In genomic region chr16:29848420-29849297, GRCh38 we compare ENCODE assay signal across 1 cellular context.
A peak's percentile ranks its signal among the peaks of the same experiment; 100 is the strongest.
TF ChIP-seq lines count a peak whose summit lies in the region.

No MANE protein-coding gene starts in this region.

TF ChIP-seq in HepG2, 621 proteins besides CTCF, POLR2A, EP300 and RAD21 (continued from another document and continues in another):
- TF ChIP-seq LCORL (IDR thresholded peaks at IDR 0.05) (no peak), LCORL (CRISPR knock-in tag; IDR thresholded peaks at IDR 0.05) (no peak), CBX1 (IDR thresholded peaks at IDR 0.05; ENCODE audit: low read depth) (no peak), U2AF2 (IDR thresholded peaks at IDR 0.05; ENCODE audit: low read depth, low read length) (no peak), SCMH1 (CRISPR knock-in tag; IDR thresholded peaks at IDR 0.05; ENCODE audit: borderline replicate concordance) (no peak), BCL3 (CRISPR knock-in tag; IDR thresholded peaks at IDR 0.05) (no peak), HES4 (CRISPR knock-in tag; IDR thresholded peaks at IDR 0.05; ENCODE audit: borderline replicate concordance) (no peak), FOSL2 (CRISPR knock-in tag; IDR thresholded peaks at IDR 0.05) (peak; percentile 66), TBP (CRISPR knock-in tag; IDR thresholded peaks at IDR 0.05) (no peak), ZNF296 (CRISPR knock-in tag; conservative IDR thresholded peaks at IDR 0.05) (no peak), MXD3 (CRISPR knock-in tag; IDR thresholded peaks at IDR 0.05) (no peak), MEIS2 (CRISPR knock-in tag; IDR thresholded peaks at IDR 0.05) (peak; percentile 35; the same call in 1 of the 2 replicates), HOXA5 (CRISPR knock-in tag; IDR thresholded peaks at IDR 0.05) (0 out of 2 replicates have a peak, but pooled peaks have one; percentile 5), ZNF790 (CRISPR knock-in tag; IDR thresholded peaks at IDR 0.05; ENCODE audit: borderline replicate concordance) (no peak), NFE2L2 (IDR thresholded peaks at IDR 0.05; ENCODE audit: low read length) (no peak), ZBTB4 (CRISPR knock-in tag; IDR thresholded peaks at IDR 0.05; ENCODE audit: borderline replicate concordance) (peak; percentile 71; the same call in 1 of the 2 replicates), IRF9 (CRISPR knock-in tag; IDR thresholded peaks at IDR 0.05; ENCODE audit: borderline replicate concordance) (peak; percentile 50; the same call in 1 of the 2 replicates), FOXK2 (IDR thresholded peaks at IDR 0.05) (no peak), ZFP82 (CRISPR knock-in tag; IDR thresholded peaks at IDR 0.05; ENCODE audit: borderline replicate concordance) (no peak), NFRKB (IDR thresholded peaks at IDR 0.05) (no peak), SNAPC5 (CRISPR knock-in tag; IDR thresholded peaks at IDR 0.05; ENCODE audit: borderline replicate concordance) (no peak), HCFC1 (IDR thresholded peaks at IDR 0.05; ENCODE audit: low read depth, low read length) (no peak), PHF8 (CRISPR knock-in tag; IDR thresholded peaks at IDR 0.05) (peak; percentile 42; the same call in 1 of the 2 replicates), RBM22 (optimal IDR thresholded peaks at IDR 0.05; ENCODE audit: low read length) (no peak), E2F1 (CRISPR knock-in tag; IDR thresholded peaks at IDR 0.05) (no peak), ZNF703 (CRISPR knock-in tag; IDR thresholded peaks at IDR 0.05; ENCODE audit: borderline replicate concordance) (no peak), ZNF800 (CRISPR knock-in tag; IDR thresholded peaks at IDR 0.05) (no peak), STAT5B (CRISPR knock-in tag; IDR thresholded peaks at IDR 0.05) (no peak), BORCS8-MEF2B (CRISPR knock-in tag; IDR thresholded peaks at IDR 0.05) (no peak; the same call in 1 of the 2 replicates), HNF4G (IDR thresholded peaks at IDR 0.05; ENCODE audit: borderline replicate concordance, low read depth, low read length) (no peak), HNF4G (CRISPR knock-in tag; IDR thresholded peaks at IDR 0.05; ENCODE audit: borderline replicate concordance, low read depth) (no peak), ZNF891 (CRISPR knock-in tag; IDR thresholded peaks at IDR 0.05) (0 out of 2 replicates have a peak, but pooled peaks have one; percentile 37), ZNF205 (CRISPR knock-in tag; IDR thresholded peaks at IDR 0.05) (no peak), CHD2 (IDR thresholded peaks at IDR 0.05; ENCODE audit: low read depth, low read length) (no peak), MXI1 (IDR thresholded peaks at IDR 0.05; ENCODE audit: borderline replicate concordance, low read depth, low read length) (no peak; the same call in 2 of the 3 replicates), ZNF839 (CRISPR knock-in tag; IDR thresholded peaks at IDR 0.05; ENCODE audit: borderline replicate concordance) (peak; percentile 88; the same call in 1 of the 2 replicates), FOXA3 (CRISPR knock-in tag; IDR thresholded peaks at IDR 0.05) (0 out of 2 replicates have a peak, but pooled peaks have one; percentile 48), MLLT10 (CRISPR knock-in tag; IDR thresholded peaks at IDR 0.05) (no peak), HDAC2 (CRISPR knock-in tag; IDR thresholded peaks at IDR 0.05) (peak; percentile 42; the same call in 1 of the 2 replicates), SMYD3 (CRISPR knock-in tag; IDR thresholded peaks at IDR 0.05) (no peak), MLXIP (CRISPR knock-in tag; IDR thresholded peaks at IDR 0.05; ENCODE audit: borderline replicate concordance) (no peak), DNMT3B (CRISPR knock-in tag; conservative IDR thresholded peaks at IDR 0.05) (no peak), ZSCAN12 (CRISPR knock-in tag; IDR thresholded peaks at IDR 0.05) (no peak), BCL6 (CRISPR knock-in tag; IDR thresholded peaks at IDR 0.05) (0 out of 2 replicates have a peak, but pooled peaks have one; percentile 9), ZNF646 (CRISPR knock-in tag; IDR thresholded peaks at IDR 0.05) (no peak), ZC3H13 (CRISPR knock-in tag; IDR thresholded peaks at IDR 0.05) (no peak), KLF11 (CRISPR knock-in tag; IDR thresholded peaks at IDR 0.05) (peak; percentile 78; the same call in 1 of the 2 replicates), ZSCAN20 (CRISPR knock-in tag; IDR thresholded peaks at IDR 0.05; ENCODE audit: borderline replicate concordance) (no peak), WIZ (CRISPR knock-in tag; IDR thresholded peaks at IDR 0.05) (no peak), SIN3A (IDR thresholded peaks at IDR 0.05; ENCODE audit: borderline replicate concordance, low read depth, low read length) (no peak), ISL2 (CRISPR knock-in tag; IDR thresholded peaks at IDR 0.05) (no peak), ZNF773 (CRISPR knock-in tag; IDR thresholded peaks at IDR 0.05; ENCODE audit: borderline replicate concordance) (no peak), SRY (CRISPR knock-in tag; IDR thresholded peaks at IDR 0.05) (no peak)
